23 cellular contexts compared by ENCODE assay signal in genomic region chr11:65764434-65764833, GRCh38. TPM values are rescaled to one million over a fixed set of nuclear protein-coding genes. Genes with fewer than 3 reads are reported as not detected.
DNase-seq lines count a peak whose midpoint lies in the region; ATAC-seq and TF ChIP-seq lines count a peak whose summit lies in the region.
"Had no signal": no experiment of that assay in that cellular context is flagged by ENCODE, and none has a peak within 500 bp of the region (broad histone marks: within the 10 kb centered on the region; RNA-seq: fewer than 3 reads in every experiment).

No MANE protein-coding gene starts in this region.

- H3K9me2 ChIP-seq in hepatocyte (replicated peaks; ENCODE audit: insufficient read depth), result no peaks in the 10 kb centered on the region

- no peak overlapping the region for H2AFZ ChIP-seq in hepatocyte
- H2AFZ ChIP-seq: PC-9 had no signal

- H3K4me3 Mint-ChIP-seq in activated CD8-positive, alpha-beta T cell treated with anti-CD3 and anti-CD28 coated beads, Interleukin-2, amount 10 ng/mL, durations not matched to agents 7 days and 5 days, result no peak overlapping the region
- no peak overlapping the region for H3K4me3 Mint-ChIP-seq in activated CD8-positive, alpha-beta T cell treated with anti-CD3 and anti-CD28 coated beads for 36 hours
- H3K4me3 Mint-ChIP-seq in nephron, result no peak overlapping the region
- H3K4me3 Mint-ChIP-seq in CD4-positive, alpha-beta memory T cell, result no peak overlapping the region

- H3K4me2 ChIP-seq in hepatocyte, result no peak overlapping the region
- H3K4me2 ChIP-seq: PC-9 had no signal

- H4K20me1 ChIP-seq in hepatocyte (ENCODE audit: insufficient read depth, poor library complexity, severe bottlenecking), result no peaks in the 10 kb centered on the region

- H3K9me3 Mint-ChIP-seq in activated CD8-positive, alpha-beta T cell treated with anti-CD3 and anti-CD28 coated beads, Interleukin-2, amount 10 ng/mL, durations not matched to agents 7 days and 5 days (ENCODE audit: insufficient read depth), result no peaks in the 10 kb centered on the region
- no peaks in the 10 kb centered on the region for H3K9me3 Mint-ChIP-seq in activated CD8-positive, alpha-beta T cell treated with anti-CD3 and anti-CD28 coated beads for 36 hours
- H3K9me3 Mint-ChIP-seq in nephron, result no peaks in the 10 kb centered on the region
- peaks cover 0 to under 1% (median 0%) of the 10 kb centered on the region in 8 donors for H3K9me3 Mint-ChIP-seq in CD4-positive, alpha-beta memory T cell

- peaks cover 8% of the 10 kb centered on the region for H3K27me3 Mint-ChIP-seq in activated CD8-positive, alpha-beta T cell treated with anti-CD3 and anti-CD28 coated beads, Interleukin-2, amount 10 ng/mL, durations not matched to agents 7 days and 5 days (ENCODE audit: low read depth)
- H3K27me3 Mint-ChIP-seq in activated CD8-positive, alpha-beta T cell treated with anti-CD3 and anti-CD28 coated beads for 36 hours, result peaks cover under 1% of the 10 kb centered on the region
- peaks cover 3% of the 10 kb centered on the region for H3K27me3 Mint-ChIP-seq in nephron (ENCODE audit: low read depth)
- H3K27me3 Mint-ChIP-seq in CD4-positive, alpha-beta memory T cell, result peaks cover 5 to 9% of the 10 kb centered on the region in 2 donors

- H3K9me3 ChIP-seq in hepatocyte (ENCODE audit: low read depth), result no peaks in the 10 kb centered on the region
- no peaks in the 10 kb centered on the region for H3K9me3 ChIP-seq in CD4-positive, alpha-beta memory T cell (ENCODE audit: control insufficient read depth in 1 of 2, low read length in 2 of 2)

- intact Hi-C loops in activated CD8-positive, alpha-beta T cell treated with anti-CD3 and anti-CD28 coated beads for 36 hours (cut with micrococcal nuclease), result no loop called here
- intact Hi-C loops in CD4-positive, alpha-beta memory T cell (cut with micrococcal nuclease), result no loop called here

- CTCF ChIA-PET in activated CD8-positive, alpha-beta T cell treated with anti-CD3 and anti-CD28 coated beads, Interleukin-2, amount 10 ng/mL, durations not matched to agents 7 days and 5 days (lab: Charles Lee), result interaction anchor here (0.5 to 4.2 kb wide), 3 partner anchors 9 to 1025 kb away, joined by 3 to 25 read pairs (median 3); no protein-coding TSS in a partner anchor
- CTCF ChIA-PET in activated CD8-positive, alpha-beta T cell treated with anti-CD3 and anti-CD28 coated beads for 36 hours (lab: Charles Lee), result interaction anchor here (1.6 to 4.5 kb wide), 2 partner anchors 15 to 19 kb away, joined by 3 to 26 read pairs; partner anchors contain the start of gene AP5B1
- CTCF ChIA-PET in CD4-positive, alpha-beta memory T cell (lab: Charles Lee; ENCODE audit: partially characterized antibody), result interaction anchor here (1.1 kb wide), 1 partner anchor 53 kb away, joined by 4 read pairs; no protein-coding TSS in a partner anchor

- 63% methylated on average over 5 of the region's 5 CpGs for WGBS in hepatocyte (ENCODE audit: low lambda C conversion rate, missing lambda C conversion rate)

- peak; percentile 11 for DNase-seq in activated CD8-positive, alpha-beta T cell treated with anti-CD3 and anti-CD28 coated beads, Interleukin-2, amount 10 ng/mL, durations not matched to agents 7 days and 5 days
- no peak for DNase-seq in activated CD8-positive, alpha-beta T cell treated with anti-CD3 and anti-CD28 coated beads for 36 hours
- DNase-seq in hepatocyte (ENCODE audit: low spot score), result peak; percentile 32
- DNase-seq in CD4-positive, alpha-beta memory T cell, result no peak
- DNase-seq in stimulated activated naive CD4-positive, alpha-beta T cell treated with Interleukin-2 at 50 U/mL for 16 hours (lab: John Stamatoyannopoulos, UW), result no peak
- DNase-seq: 8988T, GDM1, HCEC 1CT, Karpas-422, NCI-H1092, NCI-H1417 treated with DMSO at 0.1 percent for 48 hours, NCI-H1694 treated with DMSO at 0.1 percent for 48 hours, NCI-H2081, NCI-H2227 treated with DMSO at 0.1 percent for 48 hours, NCI-H526 treated with DMSO at 0.1 percent for 48 hours, PC-9, Right ventricle myocardium superior had no signal

- ATAC-seq in activated CD8-positive, alpha-beta T cell treated with anti-CD3 and anti-CD28 coated beads, Interleukin-2, amount 10 ng/mL, durations not matched to agents 7 days and 5 days, result no peak
- ATAC-seq in activated CD8-positive, alpha-beta T cell treated with anti-CD3 and anti-CD28 coated beads for 36 hours, result no peak
- no peak for ATAC-seq in GM19324 (IDR thresholded peaks at IDR 0.05; ENCODE audit: low FRiP score, unreplicated experiment)
- ATAC-seq: GM12878 had no signal

- H3K4me3 ChIP-seq in hepatocyte, result no peak overlapping the region
- no peak overlapping the region for H3K4me3 ChIP-seq in CD4-positive, alpha-beta memory T cell (ENCODE audit: low read length in 2 of 2)
- H3K4me3 ChIP-seq: GM12878, PC-9, SJSA1 had no signal

- no peaks in the 10 kb centered on the region for H3K79me2 ChIP-seq in hepatocyte

- peak overlapping the region; percentile 20 for H3K27ac ChIP-seq in hepatocyte
- H3K27ac ChIP-seq in CD4-positive, alpha-beta memory T cell (ENCODE audit: low read depth, low read length), result no peak overlapping the region
- H3K27ac ChIP-seq: PC-9, SJSA1 had no signal

- no peak overlapping the region for H3K27ac Mint-ChIP-seq in activated CD8-positive, alpha-beta T cell treated with anti-CD3 and anti-CD28 coated beads, Interleukin-2, amount 10 ng/mL, durations not matched to agents 7 days and 5 days
- no peak overlapping the region for H3K27ac Mint-ChIP-seq in activated CD8-positive, alpha-beta T cell treated with anti-CD3 and anti-CD28 coated beads for 36 hours
- H3K27ac Mint-ChIP-seq in nephron, result peak overlapping the region in 2 of 3 experiments; percentile 62 to 90
- H3K27ac Mint-ChIP-seq in CD4-positive, alpha-beta memory T cell, result no peak overlapping the region

- H3K27me3 ChIP-seq in hepatocyte, result no peaks in the 10 kb centered on the region
- H3K27me3 ChIP-seq in CD4-positive, alpha-beta memory T cell (ENCODE audit: insufficient read depth, low read length), result peaks cover 1% of the 10 kb centered on the region
- H3K27me3 ChIP-seq: SJSA1 had no signal

- no peaks in the 10 kb centered on the region for H3K36me3 ChIP-seq in hepatocyte (replicated peaks; ENCODE audit: insufficient read depth, low read depth)
- no peaks in the 10 kb centered on the region for H3K36me3 ChIP-seq in CD4-positive, alpha-beta memory T cell (ENCODE audit: insufficient read depth, low read length)

- H3K4me1 Mint-ChIP-seq in activated CD8-positive, alpha-beta T cell treated with anti-CD3 and anti-CD28 coated beads, Interleukin-2, amount 10 ng/mL, durations not matched to agents 7 days and 5 days (ENCODE audit: low read depth), result no peaks in the 10 kb centered on the region
- peaks cover under 1% of the 10 kb centered on the region for H3K4me1 Mint-ChIP-seq in activated CD8-positive, alpha-beta T cell treated with anti-CD3 and anti-CD28 coated beads for 36 hours (ENCODE audit: low read depth)
- H3K4me1 Mint-ChIP-seq in nephron, result no peaks in the 10 kb centered on the region
- no peaks in the 10 kb centered on the region for H3K4me1 Mint-ChIP-seq in CD4-positive, alpha-beta memory T cell

- no peak for TF ChIP-seq CTCF in activated CD8-positive, alpha-beta T cell treated with anti-CD3 and anti-CD28 coated beads for 36 hours (IDR thresholded peaks at IDR 0.05)
- no peak for TF ChIP-seq CTCF in hepatocyte (IDR thresholded peaks at IDR 0.05; ENCODE audit: poor library complexity)
- no peak for TF ChIP-seq CTCF in nephron (IDR thresholded peaks at IDR 0.05; ENCODE audit: unreplicated experiment in 3 of 3)

- POLR2A ChIA-PET in activated CD8-positive, alpha-beta T cell treated with anti-CD3 and anti-CD28 coated beads, Interleukin-2, amount 10 ng/mL, durations not matched to agents 7 days and 5 days (lab: Charles Lee), result no interaction called here
- POLR2A ChIA-PET in activated CD8-positive, alpha-beta T cell treated with anti-CD3 and anti-CD28 coated beads for 36 hours (lab: Charles Lee), result no interaction called here
- POLR2A ChIA-PET in CD4-positive, alpha-beta memory T cell (lab: Charles Lee; ENCODE audit: partially characterized antibody), result no interaction called here

- H3K4me1 ChIP-seq in hepatocyte (ENCODE audit: insufficient read depth), result peaks cover 6% of the 10 kb centered on the region
- no peaks in the 10 kb centered on the region for H3K4me1 ChIP-seq in CD4-positive, alpha-beta memory T cell (ENCODE audit: insufficient read depth, low read length)

- H3K36me3 Mint-ChIP-seq in activated CD8-positive, alpha-beta T cell treated with anti-CD3 and anti-CD28 coated beads, Interleukin-2, amount 10 ng/mL, durations not matched to agents 7 days and 5 days (ENCODE audit: low read depth), result no peaks in the 10 kb centered on the region
- no peaks in the 10 kb centered on the region for H3K36me3 Mint-ChIP-seq in activated CD8-positive, alpha-beta T cell treated with anti-CD3 and anti-CD28 coated beads for 36 hours (ENCODE audit: low read depth)
- peaks cover 6% of the 10 kb centered on the region for H3K36me3 Mint-ChIP-seq in nephron (ENCODE audit: low read depth)
- H3K36me3 Mint-ChIP-seq in CD4-positive, alpha-beta memory T cell, result no peaks in the 10 kb centered on the region

RNA-seq across cellular contexts. Expression of gene AP5B1, which starts 16.3 kb away (rescaled TPM):
- total RNA-seq in activated CD8-positive, alpha-beta T cell treated with anti-CD3 and anti-CD28 coated beads, Interleukin-2, amount 10 ng/mL, durations not matched to agents 7 days and 5 days, result 10 to 100 TPM; 21.9 to 22.5 TPM
- total RNA-seq in activated CD8-positive, alpha-beta T cell treated with anti-CD3 and anti-CD28 coated beads for 36 hours, result 10 to 100 TPM; 30.9 to 31.1 TPM
- 19.5 and 20.9 TPM in 2 replicates for total RNA-seq in hepatocyte
- 24.8 and 27.1 TPM in 2 replicates for polyA plus RNA-seq in hepatocyte
- 10 to 100 TPM; 25.6 to 26.9 TPM for total RNA-seq in CD4-positive, alpha-beta memory T cell
- polyA plus RNA-seq in CD4-positive, alpha-beta memory T cell, result 10 to 100 TPM in 1 of 2 donors, 1 to 10 TPM in 1; 5.2 to 13.7 TPM

RNA-seq across cellular contexts. Expression of gene OVOL1, which starts 22.4 kb away (rescaled TPM):
- total RNA-seq in activated CD8-positive, alpha-beta T cell treated with anti-CD3 and anti-CD28 coated beads, Interleukin-2, amount 10 ng/mL, durations not matched to agents 7 days and 5 days, result under 1 TPM in 1 of 2 experiments, not detected in 1; 0.08 TPM
- total RNA-seq in activated CD8-positive, alpha-beta T cell treated with anti-CD3 and anti-CD28 coated beads for 36 hours, result 1 to 10 TPM in 1 of 2 experiments, under 1 TPM in 1; 0.90 to 1.2 TPM
- 26.0 and 26.3 TPM in 2 replicates for total RNA-seq in hepatocyte
- polyA plus RNA-seq in hepatocyte, result 20.6 and 20.8 TPM in 2 replicates
- not detected for total RNA-seq in CD4-positive, alpha-beta memory T cell
- polyA plus RNA-seq in CD4-positive, alpha-beta memory T cell, result not detected
- total RNA-seq: NCI-H460, Right ventricle myocardium superior, SJSA1 had no signal
- polyA plus RNA-seq: BJ had no signal

RNA-seq across cellular contexts. Expression of gene RNASEH2C, which starts 43.8 kb away (rescaled TPM):
- 10 to 100 TPM; 88.0 to 92.3 TPM for total RNA-seq in activated CD8-positive, alpha-beta T cell treated with anti-CD3 and anti-CD28 coated beads, Interleukin-2, amount 10 ng/mL, durations not matched to agents 7 days and 5 days
- 100 to 1,000 TPM; 101 to 109 TPM for total RNA-seq in activated CD8-positive, alpha-beta T cell treated with anti-CD3 and anti-CD28 coated beads for 36 hours
- total RNA-seq in hepatocyte, result 26.4 and 44.4 TPM in 2 replicates
- polyA plus RNA-seq in hepatocyte, result 68.6 and 78.7 TPM in 2 replicates
- 10 to 100 TPM; 69.1 to 69.7 TPM for total RNA-seq in CD4-positive, alpha-beta memory T cell
- 10 to 100 TPM; 61.4 to 74.2 TPM for polyA plus RNA-seq in CD4-positive, alpha-beta memory T cell

RNA-seq across cellular contexts. Expression of gene KAT5, which starts 52.4 kb away (rescaled TPM):
- total RNA-seq in activated CD8-positive, alpha-beta T cell treated with anti-CD3 and anti-CD28 coated beads, Interleukin-2, amount 10 ng/mL, durations not matched to agents 7 days and 5 days, result 10 to 100 TPM; 63.2 to 68.7 TPM
- 10 to 100 TPM; 67.7 to 71.8 TPM for total RNA-seq in activated CD8-positive, alpha-beta T cell treated with anti-CD3 and anti-CD28 coated beads for 36 hours
- total RNA-seq in hepatocyte, result 36.1 and 41.7 TPM in 2 replicates
- 53.1 and 77.2 TPM in 2 replicates for polyA plus RNA-seq in hepatocyte
- total RNA-seq in CD4-positive, alpha-beta memory T cell, result 100 to 1,000 TPM in 1 of 2 experiments, 10 to 100 TPM in 1; 93.5 to 106 TPM
- polyA plus RNA-seq in CD4-positive, alpha-beta memory T cell, result 10 to 100 TPM; 45.4 to 61.5 TPM

Comparison
In these comparisons a context has a peak if more than half of its experiments do, and no peak if none do; other contexts are left out.
1. DNase-seq: peak in activated CD8-positive, alpha-beta T cell treated with anti-CD3 and anti-CD28 coated beads, Interleukin-2, amount 10 ng/mL, durations not matched to agents 7 days and 5 days (single experiment) and hepatocyte (single experiment); none in activated CD8-positive, alpha-beta T cell treated with anti-CD3 and anti-CD28 coated beads for 36 hours (single experiment), CD4-positive, alpha-beta memory T cell (0 of 5) and stimulated activated naive CD4-positive, alpha-beta T cell treated with Interleukin-2 at 50 U/mL for 16 hours (single experiment).
2. H3K27ac Mint-ChIP-seq: peak in nephron (2 of 3); none in activated CD8-positive, alpha-beta T cell treated with anti-CD3 and anti-CD28 coated beads, Interleukin-2, amount 10 ng/mL, durations not matched to agents 7 days and 5 days (single experiment), activated CD8-positive, alpha-beta T cell treated with anti-CD3 and anti-CD28 coated beads for 36 hours (single experiment) and CD4-positive, alpha-beta memory T cell (0 of 7).
3. RNA of gene OVOL1, which starts 22.4 kb away (total RNA-seq): 26.0 to 26.3 TPM in hepatocyte; 0.90 to 1.2 TPM in activated CD8-positive, alpha-beta T cell treated with anti-CD3 and anti-CD28 coated beads for 36 hours, not detected in CD4-positive, alpha-beta memory T cell and 0.08 TPM in activated CD8-positive, alpha-beta T cell treated with anti-CD3 and anti-CD28 coated beads, Interleukin-2, amount 10 ng/mL, durations not matched to agents 7 days and 5 days; every median in the first group is over 10 times any median in the second.